ENCODE assay signal across 1 cellular context in genomic region chr20:3930265-3931206, GRCh38.
TF ChIP-seq lines count a peak whose summit lies in the region.

No MANE protein-coding gene starts in this region.

TF ChIP-seq in HepG2, 621 proteins besides CTCF, POLR2A, EP300 and RAD21 (continued from another document):
- TF ChIP-seq ZBTB40 (IDR thresholded peaks at IDR 0.05) (no peak), ZBTB40 (CRISPR knock-in tag; IDR thresholded peaks at IDR 0.05) (no peak), PAF1 (CRISPR knock-in tag; IDR thresholded peaks at IDR 0.05) (peak; percentile 93), RFX1 (IDR thresholded peaks at IDR 0.05) (no peak), GPN1 (CRISPR knock-in tag; IDR thresholded peaks at IDR 0.05; ENCODE audit: borderline replicate concordance) (no peak), ZSCAN21 (CRISPR knock-in tag; IDR thresholded peaks at IDR 0.05; ENCODE audit: borderline replicate concordance) (no peak), MNT (IDR thresholded peaks at IDR 0.05) (peak; percentile 54), NFKBIZ (CRISPR knock-in tag; IDR thresholded peaks at IDR 0.05) (no peak), PRPF4 (IDR thresholded peaks at IDR 0.05; ENCODE audit: low read depth, low read length, poor library complexity, severe bottlenecking) (no peak), ZNF30 (CRISPR knock-in tag; IDR thresholded peaks at IDR 0.05) (no peak), TBL1XR1 (IDR thresholded peaks at IDR 0.05; ENCODE audit: borderline replicate concordance, low read length, partially characterized antibody) (no peak), POLR2G (IDR thresholded peaks at IDR 0.05; ENCODE audit: low read depth, low read length) (peak; percentile 53), ARHGAP35 (CRISPR knock-in tag; IDR thresholded peaks at IDR 0.05; ENCODE audit: borderline replicate concordance) (no peak), TRIM22 (IDR thresholded peaks at IDR 0.05) (no peak), KDM2A (CRISPR knock-in tag; IDR thresholded peaks at IDR 0.05; ENCODE audit: borderline replicate concordance, low read depth) (peak; percentile 49), PBX3 (CRISPR knock-in tag; IDR thresholded peaks at IDR 0.05; ENCODE audit: borderline replicate concordance) (no peak), RBM22 (optimal IDR thresholded peaks at IDR 0.05; ENCODE audit: low read length) (peak; percentile 80), AGO2 (optimal IDR thresholded peaks at IDR 0.05; ENCODE audit: low read depth, low read length) (peak; percentile 54), RAD51 (IDR thresholded peaks at IDR 0.05; ENCODE audit: borderline replicate concordance) (no peak), NCOA5 (CRISPR knock-in tag; IDR thresholded peaks at IDR 0.05) (no peak)
TF ChIP-seq in HepG2: peak in this region for 6.
